In the genomic region with DNA sequence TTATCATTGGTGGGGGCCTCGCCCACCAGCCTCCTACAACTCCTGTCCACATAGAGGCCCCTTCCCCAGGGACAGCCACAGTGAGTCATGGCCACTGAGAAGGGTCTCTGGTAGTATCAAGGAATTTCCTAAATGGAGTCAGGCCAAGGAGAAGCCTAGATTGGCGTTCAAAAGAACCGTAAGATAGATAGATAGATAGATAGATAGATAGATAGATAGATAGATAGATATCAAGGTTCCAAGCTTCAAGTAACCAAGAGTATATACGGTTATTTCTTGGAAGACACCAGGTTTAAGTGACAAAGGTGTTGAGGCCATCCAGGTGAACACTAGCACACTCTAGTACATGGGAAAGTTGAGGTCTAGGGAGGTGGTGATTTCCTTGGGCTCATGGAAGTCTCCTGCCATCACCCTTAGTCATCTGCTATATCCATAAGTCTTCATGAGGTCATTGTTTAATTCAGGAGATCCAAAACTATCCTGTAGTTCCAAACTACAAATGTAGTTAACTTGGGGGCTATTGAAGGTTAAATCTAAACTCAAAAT, we compare ENCODE assay signal across 13 cellular contexts.
DNase-seq lines count a peak whose midpoint lies in the region; ATAC-seq and TF ChIP-seq lines count a peak whose summit lies in the region.
"Had no signal": no experiment of that assay in that cellular context is flagged by ENCODE, and none has a peak within 500 bp of the region (broad histone marks: within the 10 kb centered on the region; RNA-seq: fewer than 3 reads in every experiment).

No MANE protein-coding gene starts in this region.

- no peak for TF ChIP-seq CTCF in breast epithelium (IDR thresholded peaks at IDR 0.05)
- TF ChIP-seq CTCF in kidney epithelial cell (IDR thresholded peaks at IDR 0.05; ENCODE audit: insufficient read depth, low read length, poor library complexity, severe bottlenecking) = no peak
- no peak for TF ChIP-seq CTCF in sigmoid colon (IDR thresholded peaks at IDR 0.05)

- H3K27me3 Mint-ChIP-seq in CD8-positive, alpha-beta memory T cell = no peaks in the 10 kb centered on the region
- H3K27me3 Mint-ChIP-seq: activated naive CD8-positive, alpha-beta T cell treated with anti-CD3 and anti-CD28 coated beads for 36 hours had no signal

- TF ChIP-seq EP300 in sigmoid colon (IDR thresholded peaks at IDR 0.05) = no peak

- intact Hi-C loops in breast epithelium (cut with DNase I; ENCODE audit: low total_unique reads) = loop anchor here (10.0 kb wide), 1 partner anchor 1916 kb away; no protein-coding TSS in a partner anchor
- intact Hi-C loops in sigmoid colon (cut with DNase I) = no loop called here
- intact Hi-C loops in posterior cingulate gyrus (cut with DNase I) = no loop called here

- H3K9me3 Mint-ChIP-seq in CD8-positive, alpha-beta memory T cell = no peaks in the 10 kb centered on the region
- H3K9me3 Mint-ChIP-seq: activated naive CD8-positive, alpha-beta T cell treated with anti-CD3 and anti-CD28 coated beads for 36 hours had no signal

- H3K27ac ChIP-seq in breast epithelium (peak overlapping the region; percentile 95), sigmoid colon (peak overlapping the region; percentile 86 to 94 (median 88))
- H3K27ac ChIP-seq in CD8-positive, alpha-beta memory T cell (ENCODE audit: low read depth, low read length) = no peak overlapping the region

- no peak overlapping the region for H3K4me3 ChIP-seq in breast epithelium
- no peak overlapping the region for H3K4me3 ChIP-seq in kidney epithelial cell (ENCODE audit: low read depth, low read length)
- H3K4me3 ChIP-seq in sigmoid colon = no peak overlapping the region
- no peak overlapping the region for H3K4me3 ChIP-seq in CD8-positive, alpha-beta memory T cell (ENCODE audit: low read length)

- H3K36me3 ChIP-seq in breast epithelium = no peaks in the 10 kb centered on the region
- no peaks in the 10 kb centered on the region for H3K36me3 ChIP-seq in kidney epithelial cell (ENCODE audit: control insufficient read depth, insufficient read depth, low read length)
- H3K36me3 ChIP-seq in sigmoid colon = peaks cover 0 to 15% (median 0%) of the 10 kb centered on the region in 4 donors
- H3K36me3 ChIP-seq in CD8-positive, alpha-beta memory T cell (ENCODE audit: insufficient read depth, low read length) = no peaks in the 10 kb centered on the region
- H3K36me3 ChIP-seq: BE2C had no signal

- TF ChIP-seq POLR2A in breast epithelium (IDR thresholded peaks at IDR 0.05) (no peak), sigmoid colon (IDR thresholded peaks at IDR 0.05) (no peak)

- H3K4me1 Mint-ChIP-seq in CD8-positive, alpha-beta memory T cell = no peaks in the 10 kb centered on the region
- H3K4me1 Mint-ChIP-seq: activated naive CD8-positive, alpha-beta T cell treated with anti-CD3 and anti-CD28 coated beads for 36 hours had no signal

- H3K4me1 ChIP-seq in breast epithelium (peaks cover 11% of the 10 kb centered on the region in 2 donors), sigmoid colon (peaks cover 0 to 75% (median 61%) of the 10 kb centered on the region in 4 donors)
- no peaks in the 10 kb centered on the region for H3K4me1 ChIP-seq in CD8-positive, alpha-beta memory T cell (ENCODE audit: insufficient read depth, low read length)

- H3K27me3 ChIP-seq in breast epithelium = no peaks in the 10 kb centered on the region
- no peaks in the 10 kb centered on the region for H3K27me3 ChIP-seq in kidney epithelial cell (ENCODE audit: control insufficient read depth, insufficient read depth, low read length)
- no peaks in the 10 kb centered on the region for H3K27me3 ChIP-seq in sigmoid colon
- no peaks in the 10 kb centered on the region for H3K27me3 ChIP-seq in CD8-positive, alpha-beta memory T cell (ENCODE audit: insufficient read depth, low read length, poor library complexity, severe bottlenecking)
- H3K27me3 ChIP-seq: BE2C had no signal

- ATAC-seq in GM18498 (IDR thresholded peaks at IDR 0.05; ENCODE audit: unreplicated experiment) = no peak

- H3K36me3 Mint-ChIP-seq in CD8-positive, alpha-beta memory T cell = peaks cover 0 to 8% (median 7%) of the 10 kb centered on the region in 3 donors
- H3K36me3 Mint-ChIP-seq: activated naive CD8-positive, alpha-beta T cell treated with anti-CD3 and anti-CD28 coated beads for 36 hours had no signal

- peak; percentile 91 for DNase-seq in ELR (ENCODE audit: low read depth)
- DNase-seq in breast epithelium (ENCODE audit: low spot score in 2 of 2) = no peak
- DNase-seq in kidney epithelial cell (ENCODE audit: low read depth) = peak; percentile 56
- DNase-seq in sigmoid colon = no peak
- no peak for DNase-seq in posterior cingulate gyrus
- no peak for DNase-seq in middle frontal gyrus (ENCODE audit: extremely low spot score, low spot score)
- DNase-seq in CD8-positive, alpha-beta memory T cell = no peak
- DNase-seq: activated CD8-positive, alpha-beta memory T cell treated with anti-CD3 and anti-CD28 coated beads for 24 hours; activated naive CD8-positive, alpha-beta T cell treated with anti-CD3 and anti-CD28 coated beads for 36 hours; stimulated activated CD4-positive, alpha-beta T cell treated with anti-CD3 and anti-CD28 coated beads, Interleukin-15, amount 100 ng/mL, for 24 hours; stimulated activated naive CD4-positive, alpha-beta T cell treated with Interleukin-2 at 50 U/mL for 16 hours had no signal

- H3K27ac Mint-ChIP-seq in CD8-positive, alpha-beta memory T cell = peak overlapping the region in 1 of 8 donors; percentile 23
- H3K27ac Mint-ChIP-seq: activated naive CD8-positive, alpha-beta T cell treated with anti-CD3 and anti-CD28 coated beads for 36 hours had no signal

- 94 to 95% methylated on average over 4 of the region's 4 CpGs for WGBS in sigmoid colon, 2 donors

- no peak overlapping the region for H3K4me3 Mint-ChIP-seq in CD8-positive, alpha-beta memory T cell
- H3K4me3 Mint-ChIP-seq: activated naive CD8-positive, alpha-beta T cell treated with anti-CD3 and anti-CD28 coated beads for 36 hours had no signal

- POLR2A ChIA-PET in CD8-positive, alpha-beta memory T cell (lab: Charles Lee) = no interaction called here

- H3K9me3 ChIP-seq in breast epithelium (no peaks in the 10 kb centered on the region), sigmoid colon (no peaks in the 10 kb centered on the region)
- no peaks in the 10 kb centered on the region for H3K9me3 ChIP-seq in CD8-positive, alpha-beta memory T cell (ENCODE audit: low read length)
- H3K9me3 ChIP-seq: BE2C had no signal

- CTCF ChIA-PET in CD8-positive, alpha-beta memory T cell (lab: Charles Lee) = interaction anchor here (1.4 kb wide), 1 partner anchor 18 kb away, joined by 3 read pairs; no protein-coding TSS in a partner anchor

Comparison
In these comparisons a context has a peak if more than half of its experiments do, and no peak if none do; other contexts are left out.
1. DNase-seq: peak in ELR (single experiment) and kidney epithelial cell (single experiment); none in breast epithelium (0 of 2), sigmoid colon (single experiment), posterior cingulate gyrus (0 of 10), middle frontal gyrus (single experiment) and CD8-positive, alpha-beta memory T cell (0 of 5).